ENCODE assay signal across 8 cellular contexts in the genomic region with DNA sequence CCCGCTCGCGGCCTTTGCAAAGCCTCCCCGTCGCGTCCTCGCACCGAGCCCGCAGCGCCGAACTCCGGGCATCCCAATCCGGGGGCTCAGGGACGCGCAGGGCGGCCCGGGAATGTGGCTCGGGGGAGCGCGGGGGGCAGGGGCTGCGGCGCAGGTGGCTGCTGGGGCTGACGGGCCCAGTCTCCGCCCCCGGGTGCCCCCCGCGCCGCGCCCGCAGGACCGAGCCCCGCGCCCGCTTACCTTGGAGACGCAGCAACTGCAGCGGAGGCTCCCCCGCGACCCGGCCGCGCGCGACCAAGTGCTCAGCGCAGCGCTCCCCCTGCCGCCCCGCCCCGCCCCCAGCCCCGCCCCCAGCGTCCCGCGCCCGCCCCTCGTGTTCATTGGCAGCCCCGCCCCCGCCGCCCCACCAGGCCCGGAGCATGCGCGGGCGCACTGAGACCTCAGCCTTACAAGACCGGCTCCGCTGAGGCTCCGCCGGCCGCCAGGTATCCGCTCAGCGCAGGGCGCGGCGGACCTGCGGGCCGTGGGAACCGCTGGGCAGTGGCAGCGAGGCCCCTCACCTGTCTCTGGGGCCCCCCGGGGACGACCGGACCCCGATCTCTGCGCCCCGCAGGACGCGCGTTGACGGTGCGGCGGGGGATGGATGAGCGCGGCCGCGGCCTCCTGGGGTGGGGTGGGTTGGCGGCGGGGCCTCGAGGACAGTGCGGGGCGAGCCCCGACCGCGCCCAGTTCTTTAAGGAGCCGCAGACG. TPM values are rescaled to one million over a fixed set of nuclear protein-coding genes. Genes with fewer than 3 reads are reported as not detected.
DNase-seq lines count a peak whose midpoint lies in the region; ATAC-seq and TF ChIP-seq lines count a peak whose summit lies in the region.
"Not testable (repeated sequence)": the region's sequence is repeated elsewhere in the genome, so short reads cannot be mapped to it uniquely, and the experiment has no call there.

A gene with protein sequence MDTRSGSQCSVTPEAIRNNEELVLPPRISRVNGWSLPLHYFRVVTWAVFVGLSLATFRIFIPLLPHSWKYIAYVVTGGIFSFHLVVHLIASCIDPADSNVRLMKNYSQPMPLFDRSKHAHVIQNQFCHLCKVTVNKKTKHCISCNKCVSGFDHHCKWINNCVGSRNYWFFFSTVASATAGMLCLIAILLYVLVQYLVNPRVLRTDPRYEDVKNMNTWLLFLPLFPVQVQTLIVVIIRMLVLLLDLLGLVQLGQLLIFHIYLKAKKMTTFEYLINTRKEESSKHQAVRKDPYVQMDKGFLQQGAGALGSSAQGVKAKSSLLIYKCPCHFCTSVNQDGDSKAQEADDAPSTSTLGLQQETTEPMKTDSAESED (minus strand): TSS at position 302 of the 750 bp plus-strand sequence. CDS start 17,810 bp downstream, outside the sequence.

- peak within 1 kb of the TSS; percentile 58 to 86 (median 68) for H3K4me3 ChIP-seq in heart left ventricle

- H3K4me1 ChIP-seq in heart left ventricle: peaks cover 0 to 18% (median 4%) of the 10 kb centered on the region in 12 donors

- not testable (repeated sequence) for H3K36me3 Mint-ChIP-seq in osteocyte (ENCODE audit: unreplicated experiment)

- ATAC-seq in HG02852 (IDR thresholded peaks at IDR 0.05; ENCODE audit: unreplicated experiment) (peak; percentile 74), heart left ventricle (peak; percentile 23 to 76 (median 64))

- in situ Hi-C loops in G401 (cut with HindIII; ENCODE audit: low sequenced_read_pairs): not testable (repeated sequence)

- not testable (repeated sequence) for H3K9me3 ChIP-seq in heart left ventricle

- DNase-seq in G401 (ENCODE audit: low spot score): peak; percentile 94
- peak; percentile 41 to 59 for DNase-seq in NCI-H187 (lab: John Stamatoyannopoulos, UW)
- peak; percentile 84 for DNase-seq in T-helper 9 cell
- peak; percentile 71 for DNase-seq in amniotic stem cell (lab: John Stamatoyannopoulos, UW)
- peak; percentile 92 to 96 (median 93) for DNase-seq in heart left ventricle
- DNase-seq in osteocyte (ENCODE audit: extremely low spot score, unreplicated experiment): peak; percentile 93
- DNase-seq in stromal cell of bone marrow (ENCODE audit: low read depth): peak; percentile 15

- H3K4me3 Mint-ChIP-seq in osteocyte (ENCODE audit: unreplicated experiment): peak within 1 kb of the TSS; percentile 67

- TF ChIP-seq POLR2A in heart left ventricle (IDR thresholded peaks at IDR 0.05): peak in 1 of 2 donors; percentile 61

- intact Hi-C loops in heart left ventricle (cut with DNase I): loop anchor here in 4 of 10 donors (2.0 to 10.0 kb wide), 4 partner anchors 26 to 92 kb away; a partner anchor contains a TSS

- not testable (repeated sequence) for H3K27ac Mint-ChIP-seq in osteocyte (ENCODE audit: unreplicated experiment)

- H3K4me1 Mint-ChIP-seq in osteocyte (ENCODE audit: unreplicated experiment): not testable (repeated sequence)

- TF ChIP-seq CTCF in heart left ventricle (IDR thresholded peaks at IDR 0.05); osteocyte (IDR thresholded peaks at IDR 0.05): not testable (repeated sequence)

- H3K36me3 ChIP-seq in heart left ventricle: not testable (repeated sequence)

- not testable (repeated sequence) for H3K9me3 Mint-ChIP-seq in osteocyte (ENCODE audit: unreplicated experiment)

- H3K27me3 Mint-ChIP-seq in osteocyte (ENCODE audit: unreplicated experiment): not testable (repeated sequence)

- WGBS in heart left ventricle, 4 donors: 0 to 1% (median 0%) methylated on average over 40 to 101 of the region's 101 CpGs

- peaks cover 0 to 11% (median 0%) of the 10 kb centered on the region in 9 donors for H3K27me3 ChIP-seq in heart left ventricle

- peak within 1 kb of the TSS in 10 of 12 donors; percentile 36 to 88 (median 77) for H3K27ac ChIP-seq in heart left ventricle

RNA-seq across cellular contexts. Expression of the gene that starts here (rescaled TPM):
- 0.31 TPM in 1 of 2 replicates, not detected in the other for total RNA-seq in G401 (2014; rRNA removed; shearing (Covaris generic))
- 10 to 100 TPM in 5 of 9 donors, 1 to 10 TPM in 4; 5.1 to 26.5 (median 10.2) TPM for total RNA-seq in heart left ventricle
- polyA plus RNA-seq in heart left ventricle: 1 to 10 TPM; 3.0 to 8.8 TPM
- not detected in 2 replicates for total RNA-seq in osteocyte

Comparison
In these comparisons a context has a peak if more than half of its experiments do, and no peak if none do; other contexts are left out.
1. Peak in every context shown above with its lines: DNase-seq, ATAC-seq, H3K4me3 ChIP-seq and H3K27ac ChIP-seq.
2. Peak in DNase-seq in G401; RNA of the gene not detected or under 1 TPM.
3. Peak in DNase-seq in osteocyte; RNA of the gene not detected or under 1 TPM.
4. DNase-seq: peak in every context shown above with its lines; median percentile 94 in G401; 93 in heart left ventricle; 93 in osteocyte; 84 in T-helper 9 cell; 71 in amniotic stem cell; 50 in NCI-H187; 15 in stromal cell of bone marrow.